ENCODE assay signal across 19 cellular contexts in the genomic region with DNA sequence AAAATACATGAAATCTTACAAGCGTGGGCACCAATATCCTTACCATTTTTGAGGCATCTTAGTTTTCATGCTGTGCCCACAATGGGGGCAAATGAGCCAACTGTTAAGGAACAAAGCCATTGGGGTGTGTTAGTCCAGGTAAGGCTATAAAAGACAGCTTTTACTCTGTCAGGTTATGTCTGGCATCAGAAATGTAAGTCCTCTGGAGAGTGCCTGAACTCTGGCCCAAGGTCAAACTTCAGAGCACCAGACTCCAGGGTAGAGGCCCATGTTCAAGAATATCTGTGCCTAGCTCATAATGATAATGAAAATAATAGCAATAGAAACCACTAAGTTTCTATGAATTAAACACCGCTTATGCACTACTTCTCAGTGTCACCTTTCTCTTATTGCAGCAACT.
DNase-seq lines count a peak whose midpoint lies in the region; ATAC-seq and TF ChIP-seq lines count a peak whose summit lies in the region.
"Had no signal": no experiment of that assay in that cellular context is flagged by ENCODE, and none has a peak within 500 bp of the region (broad histone marks: within the 10 kb centered on the region; RNA-seq: fewer than 3 reads in every experiment).

No MANE protein-coding gene starts in this region.

- peaks cover 3% of the 10 kb centered on the region for H3K36me3 Mint-ChIP-seq in activated CD4-positive, alpha-beta memory T cell treated with anti-CD3 and anti-CD28 coated beads, Interleukin-2, amount 10 ng/mL, durations not matched to agents 7 days and 5 days (ENCODE audit: low read depth)
- no peaks in the 10 kb centered on the region for H3K36me3 Mint-ChIP-seq in activated CD4-positive, alpha-beta memory T cell treated with anti-CD3 and anti-CD28 coated beads for 36 hours
- H3K36me3 Mint-ChIP-seq in T-helper 17 cell (ENCODE audit: low read depth) (no peaks in the 10 kb centered on the region), nephron progenitor cell (ENCODE audit: low read depth) (peaks cover 8% of the 10 kb centered on the region)
- H3K36me3 Mint-ChIP-seq in stimulated activated naive B cell treated with anti-CD40 and anti-IgM and Interleukin-4, amounts not matched to agents 10 μg/mL and 1 μg/mL and 100 μg/mL, for 72 hours = peaks cover 4 to 11% of the 10 kb centered on the region in 2 donors

- POLR2A ChIA-PET in activated CD4-positive, alpha-beta memory T cell treated with anti-CD3 and anti-CD28 coated beads, Interleukin-2, amount 10 ng/mL, durations not matched to agents 7 days and 5 days (lab: Charles Lee) = no interaction called here
- POLR2A ChIA-PET in activated CD4-positive, alpha-beta memory T cell treated with anti-CD3 and anti-CD28 coated beads for 36 hours (lab: Charles Lee) = no interaction called here

- no peaks in the 10 kb centered on the region for H3K9me3 ChIP-seq in T-helper 17 cell (ENCODE audit: control insufficient read depth, low read length, poor library complexity, severe bottlenecking)
- H3K9me3 ChIP-seq: MG63 had no signal

- H3K27me3 Mint-ChIP-seq in activated CD4-positive, alpha-beta memory T cell treated with anti-CD3 and anti-CD28 coated beads, Interleukin-2, amount 10 ng/mL, durations not matched to agents 7 days and 5 days = no peaks in the 10 kb centered on the region
- H3K27me3 Mint-ChIP-seq in activated CD4-positive, alpha-beta memory T cell treated with anti-CD3 and anti-CD28 coated beads for 36 hours = peaks cover 5% of the 10 kb centered on the region
- H3K27me3 Mint-ChIP-seq in T-helper 17 cell (peaks cover 19% of the 10 kb centered on the region), nephron progenitor cell (ENCODE audit: low read depth, poor library complexity) (peaks cover 18% of the 10 kb centered on the region)
- peaks cover 3 to 8% of the 10 kb centered on the region in 2 donors for H3K27me3 Mint-ChIP-seq in stimulated activated naive B cell treated with anti-CD40 and anti-IgM and Interleukin-4, amounts not matched to agents 10 μg/mL and 1 μg/mL and 100 μg/mL, for 72 hours

- no peak for TF ChIP-seq CTCF in nephron progenitor cell (IDR thresholded peaks at IDR 0.05)
- TF ChIP-seq CTCF in omental fat pad (IDR thresholded peaks at IDR 0.05) = no peak

- peak overlapping the region; percentile 3 for H3K27ac Mint-ChIP-seq in activated CD4-positive, alpha-beta memory T cell treated with anti-CD3 and anti-CD28 coated beads, Interleukin-2, amount 10 ng/mL, durations not matched to agents 7 days and 5 days
- no peak overlapping the region for H3K27ac Mint-ChIP-seq in activated CD4-positive, alpha-beta memory T cell treated with anti-CD3 and anti-CD28 coated beads for 36 hours
- H3K27ac Mint-ChIP-seq in T-helper 17 cell (peak overlapping the region; percentile 94), nephron progenitor cell (peak overlapping the region; percentile 18)
- H3K27ac Mint-ChIP-seq in stimulated activated naive B cell treated with anti-CD40 and anti-IgM and Interleukin-4, amounts not matched to agents 10 μg/mL and 1 μg/mL and 100 μg/mL, for 72 hours = peak overlapping the region; percentile 89

- ATAC-seq in T-helper 17 cell = no peak
- ATAC-seq in stimulated activated naive B cell treated with anti-CD40 and anti-IgM and Interleukin-4, amounts not matched to agents 10 μg/mL and 1 μg/mL and 100 μg/mL, for 72 hours (replicated peaks) = no peak
- no peak for ATAC-seq in omental fat pad (ENCODE audit: low FRiP score)

- H3K9me3 Mint-ChIP-seq in activated CD4-positive, alpha-beta memory T cell treated with anti-CD3 and anti-CD28 coated beads, Interleukin-2, amount 10 ng/mL, durations not matched to agents 7 days and 5 days = peaks cover 4% of the 10 kb centered on the region
- no peaks in the 10 kb centered on the region for H3K9me3 Mint-ChIP-seq in activated CD4-positive, alpha-beta memory T cell treated with anti-CD3 and anti-CD28 coated beads for 36 hours
- H3K9me3 Mint-ChIP-seq in nephron progenitor cell = peaks cover 23% of the 10 kb centered on the region
- peaks cover 10 to 12% of the 10 kb centered on the region in 2 donors for H3K9me3 Mint-ChIP-seq in stimulated activated naive B cell treated with anti-CD40 and anti-IgM and Interleukin-4, amounts not matched to agents 10 μg/mL and 1 μg/mL and 100 μg/mL, for 72 hours

- intact Hi-C loops in activated CD4-positive, alpha-beta memory T cell treated with anti-CD3 and anti-CD28 coated beads for 36 hours (cut with micrococcal nuclease) = no loop called here

- no peak for DNase-seq in activated CD4-positive, alpha-beta memory T cell treated with anti-CD3 and anti-CD28 coated beads, Interleukin-2, amount 10 ng/mL, durations not matched to agents 7 days and 5 days
- DNase-seq in activated CD4-positive, alpha-beta memory T cell treated with anti-CD3 and anti-CD28 coated beads for 36 hours = no peak
- DNase-seq in T-helper 17 cell (no peak), nephron progenitor cell (no peak), omental fat pad (ENCODE audit: low spot score) (no peak)
- DNase-seq in stimulated activated naive B cell treated with anti-CD40 and anti-IgM and Interleukin-4, amounts not matched to agents 10 μg/mL and 1 μg/mL and 100 μg/mL, for 72 hours = no peak
- no peak for DNase-seq in activated T-cell treated with anti-CD3 and anti-CD28 coated beads, Interleukin-2, amount 50 U/mL, for 1 hour
- DNase-seq in central memory CD4-positive, alpha-beta T cell = no peak
- DNase-seq: 8988T, ACHN, Calu3, GM23248, H9, IMR-90, KG1, MG63, NCI-H2107, NCI-H446, NCI-H774 had no signal

- H3K4me1 Mint-ChIP-seq in activated CD4-positive, alpha-beta memory T cell treated with anti-CD3 and anti-CD28 coated beads, Interleukin-2, amount 10 ng/mL, durations not matched to agents 7 days and 5 days = no peaks in the 10 kb centered on the region
- H3K4me1 Mint-ChIP-seq in activated CD4-positive, alpha-beta memory T cell treated with anti-CD3 and anti-CD28 coated beads for 36 hours (ENCODE audit: low read depth) = peaks cover 20% of the 10 kb centered on the region
- H3K4me1 Mint-ChIP-seq in T-helper 17 cell = peaks cover 20% of the 10 kb centered on the region
- peaks cover 19% of the 10 kb centered on the region for H3K4me1 Mint-ChIP-seq in nephron progenitor cell
- H3K4me1 Mint-ChIP-seq in stimulated activated naive B cell treated with anti-CD40 and anti-IgM and Interleukin-4, amounts not matched to agents 10 μg/mL and 1 μg/mL and 100 μg/mL, for 72 hours = peaks cover 11 to 25% of the 10 kb centered on the region in 2 donors

- no peak overlapping the region for H3K4me3 Mint-ChIP-seq in activated CD4-positive, alpha-beta memory T cell treated with anti-CD3 and anti-CD28 coated beads, Interleukin-2, amount 10 ng/mL, durations not matched to agents 7 days and 5 days
- H3K4me3 Mint-ChIP-seq in activated CD4-positive, alpha-beta memory T cell treated with anti-CD3 and anti-CD28 coated beads for 36 hours = no peak overlapping the region
- no peak overlapping the region for H3K4me3 Mint-ChIP-seq in T-helper 17 cell
- no peak overlapping the region for H3K4me3 Mint-ChIP-seq in nephron progenitor cell
- no peak overlapping the region for H3K4me3 Mint-ChIP-seq in stimulated activated naive B cell treated with anti-CD40 and anti-IgM and Interleukin-4, amounts not matched to agents 10 μg/mL and 1 μg/mL and 100 μg/mL, for 72 hours

- CTCF ChIA-PET in activated CD4-positive, alpha-beta memory T cell treated with anti-CD3 and anti-CD28 coated beads, Interleukin-2, amount 10 ng/mL, durations not matched to agents 7 days and 5 days (lab: Charles Lee) = no interaction called here
- CTCF ChIA-PET in activated CD4-positive, alpha-beta memory T cell treated with anti-CD3 and anti-CD28 coated beads for 36 hours (lab: Charles Lee) = interaction anchor here (1.5 kb wide), 1 partner anchor 220 kb away, joined by 4 read pairs; no protein-coding TSS in a partner anchor
